Comparison of ENCODE assay signal across 8 cellular contexts in genomic region chr16:70381604-70382342, GRCh38. TPM values are rescaled to one million over a fixed set of nuclear protein-coding genes. Genes with fewer than 3 reads are reported as not detected.
DNase-seq lines count a peak whose midpoint lies in the region; ATAC-seq and TF ChIP-seq lines count a peak whose summit lies in the region.

No MANE protein-coding gene starts in this region.

- peak overlapping the region; percentile 86 for H2AFZ ChIP-seq in osteoblast (ENCODE audit: low read length)

- H3K27ac ChIP-seq in epithelial cell of prostate = peak overlapping the region; percentile 96
- H3K27ac ChIP-seq in osteoblast (ENCODE audit: low read depth, low read length) = no peak overlapping the region

- peak overlapping the region; percentile 92 for H3K9ac ChIP-seq in NT2/D1 (ENCODE audit: insufficient read length, low read depth)

- H3K79me2 ChIP-seq in osteoblast (ENCODE audit: insufficient read depth, low read length) = peaks cover 18% of the 10 kb centered on the region

- DNase-seq in NT2/D1 (ENCODE audit: low read depth, low spot score) (no peak), epithelial cell of prostate (ENCODE audit: low read depth, low spot score) (no peak), osteoblast (ENCODE audit: insufficient read length, low spot score, missing footprints) (no peak), NCI-H748 treated with DMSO at 0.1 percent for 48 hours (lab: John Stamatoyannopoulos, UW) (no peak), NCI-H2227 (lab: John Stamatoyannopoulos, UW; ENCODE audit: unreplicated experiment) (no peak), NCI-H1092 treated with DMSO at 0.1 percent for 48 hours (lab: John Stamatoyannopoulos, UW) (no peak)

- H3K4me3 ChIP-seq in NT2/D1 (ENCODE audit: insufficient read length, low read depth) (peak overlapping the region; percentile 98), osteoblast (ENCODE audit: insufficient read depth, low read length) (peak overlapping the region; percentile 91)

- no peaks in the 10 kb centered on the region for H3K27me3 ChIP-seq in NT2/D1 (ENCODE audit: insufficient read depth, insufficient read length)
- H3K27me3 ChIP-seq in osteoblast (ENCODE audit: insufficient read depth, low read length) = no peaks in the 10 kb centered on the region

- ATAC-seq in HG02759 (IDR thresholded peaks at IDR 0.05; ENCODE audit: unreplicated experiment) = no peak

- peaks cover 4% of the 10 kb centered on the region for H3K4me1 ChIP-seq in NT2/D1 (ENCODE audit: insufficient read depth, insufficient read length)
- peaks cover 7% of the 10 kb centered on the region for H3K4me1 ChIP-seq in osteoblast (ENCODE audit: insufficient read depth, low read length)

- TF ChIP-seq CTCF in osteoblast (IDR thresholded peaks at IDR 0.05; ENCODE audit: extremely low read depth, low read depth, low read length) = no peak

- H3K9me3 ChIP-seq in NT2/D1 (ENCODE audit: insufficient read depth, low read length) (no peaks in the 10 kb centered on the region), osteoblast (ENCODE audit: low read depth, low read length) (no peaks in the 10 kb centered on the region)

- peak; percentile 74 for TF ChIP-seq POLR2A in GM18951 (IDR thresholded peaks at IDR 0.05; ENCODE audit: extremely low read depth, insufficient read depth, insufficient read length)

- no peaks in the 10 kb centered on the region for H4K20me1 ChIP-seq in osteoblast (ENCODE audit: insufficient read depth, low read length)

- H3K36me3 ChIP-seq in NT2/D1 (ENCODE audit: insufficient read depth, insufficient read length, low read length) (peaks cover 49% of the 10 kb centered on the region), osteoblast (ENCODE audit: insufficient read depth, low read length) (peaks cover 20% of the 10 kb centered on the region)

- peak overlapping the region; percentile 91 for H3K4me2 ChIP-seq in osteoblast (ENCODE audit: insufficient read depth, low read length)

- in situ Hi-C loops in GM18951 (cut with MboI; ENCODE audit: low sequenced_read_pairs, unreplicated experiment) = no loop called here

RNA-seq across cellular contexts. Expression of gene DDX19A, which starts 35.1 kb away (rescaled TPM):
- 35.4 and 43.1 TPM in 2 replicates for total RNA-seq in osteoblast

RNA-seq across cellular contexts. Expression of gene ST3GAL2, which starts 57.1 kb away (rescaled TPM):
- 22.4 and 22.7 TPM in 2 replicates for total RNA-seq in osteoblast
